Comparison of ENCODE assay signal across 7 cellular contexts in the genomic region with DNA sequence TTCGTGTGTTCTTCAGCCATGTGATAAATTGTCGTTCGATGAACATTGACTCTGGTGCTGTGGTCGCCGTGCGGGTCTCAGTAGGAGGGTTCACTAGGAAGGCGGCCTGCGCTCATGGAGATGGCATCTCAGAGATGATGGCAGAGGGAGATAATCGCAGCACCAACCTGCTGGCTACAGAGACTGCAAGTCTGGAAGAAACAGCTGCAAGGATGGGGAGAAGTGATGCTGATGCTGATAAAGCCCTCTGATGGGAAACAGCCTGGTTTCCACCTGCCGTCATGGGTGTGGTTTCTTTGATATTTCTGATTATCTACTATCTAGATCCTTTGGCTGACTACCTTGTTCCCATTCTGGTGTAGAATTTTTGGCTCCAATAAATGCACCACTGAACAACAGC.
"Had no signal": no experiment of that assay in that cellular context is flagged by ENCODE, and none has a peak within 500 bp of the region (broad histone marks: within the 10 kb centered on the region; RNA-seq: fewer than 3 reads in every experiment).

No MANE protein-coding gene starts in this region.

- H3K4me3 ChIP-seq: GM12878 had no signal

- ATAC-seq: GM12878 had no signal

- FAIRE-seq: G401.6, GM12878, GM12891, GM12892, GM19239 had no signal

- DNase-seq: GDM1, GF-D8 had no signal
